ENCODE assay signal across 18 cellular contexts in genomic region chr14:65928995-65929394, GRCh38.
DNase-seq lines count a peak whose midpoint lies in the region; TF ChIP-seq lines count a peak whose summit lies in the region.
"Had no signal": no experiment of that assay in that cellular context is flagged by ENCODE, and none has a peak within 500 bp of the region (broad histone marks: within the 10 kb centered on the region; RNA-seq: fewer than 3 reads in every experiment).

No MANE protein-coding gene starts in this region.

- CTCF ChIA-PET in activated CD4-positive, alpha-beta T cell treated with anti-CD3 and anti-CD28 coated beads, Interleukin-2, amount 10 ng/mL, durations not matched to agents 7 days and 5 days (lab: Charles Lee) = no interaction called here
- CTCF ChIA-PET in Caco-2 (lab: Charles Lee) = no interaction called here

- no peaks in the 10 kb centered on the region for H3K36me3 ChIP-seq in Caco-2 (ENCODE audit: control insufficient read depth, insufficient read depth, low read length)
- H3K36me3 ChIP-seq: adrenal gland, brain microvascular endothelial cell, Peyer's patch had no signal

- peaks cover 34% of the 10 kb centered on the region for H3K9me3 Mint-ChIP-seq in activated CD4-positive, alpha-beta T cell treated with anti-CD3 and anti-CD28 coated beads, Interleukin-2, amount 10 ng/mL, durations not matched to agents 7 days and 5 days
- H3K9me3 Mint-ChIP-seq in Caco-2 (ENCODE audit: unreplicated experiment) (no peaks in the 10 kb centered on the region), nephron progenitor cell (peaks cover 4% of the 10 kb centered on the region)
- H3K9me3 Mint-ChIP-seq in activated naive CD8-positive, alpha-beta T cell treated with anti-CD3 and anti-CD28 coated beads for 36 hours = no peaks in the 10 kb centered on the region

- intact Hi-C loops in Caco-2 (cut with micrococcal nuclease; ENCODE audit: unreplicated experiment) = no loop called here

- BruUV-seq in Caco-2 (replicated peaks; lab: Mats Ljungman, UMichigan) = no TSS peak

- H3K27me3 Mint-ChIP-seq in activated CD4-positive, alpha-beta T cell treated with anti-CD3 and anti-CD28 coated beads, Interleukin-2, amount 10 ng/mL, durations not matched to agents 7 days and 5 days = no peaks in the 10 kb centered on the region
- H3K27me3 Mint-ChIP-seq in Caco-2 (ENCODE audit: insufficient read depth, unreplicated experiment) = peaks cover 11% of the 10 kb centered on the region
- H3K27me3 Mint-ChIP-seq in activated naive CD8-positive, alpha-beta T cell treated with anti-CD3 and anti-CD28 coated beads for 36 hours = no peaks in the 10 kb centered on the region
- H3K27me3 Mint-ChIP-seq in nephron progenitor cell (ENCODE audit: low read depth, poor library complexity) = peaks cover 24% of the 10 kb centered on the region

- no peak overlapping the region for H3K4me3 Mint-ChIP-seq in activated CD4-positive, alpha-beta T cell treated with anti-CD3 and anti-CD28 coated beads, Interleukin-2, amount 10 ng/mL, durations not matched to agents 7 days and 5 days
- no peak overlapping the region for H3K4me3 Mint-ChIP-seq in Caco-2 (ENCODE audit: unreplicated experiment)
- H3K4me3 Mint-ChIP-seq in activated naive CD8-positive, alpha-beta T cell treated with anti-CD3 and anti-CD28 coated beads for 36 hours = no peak overlapping the region
- H3K4me3 Mint-ChIP-seq in nephron progenitor cell = no peak overlapping the region

- H3K9me3 ChIP-seq in Caco-2 = no peaks in the 10 kb centered on the region
- H3K9me3 ChIP-seq: adrenal gland, Peyer's patch had no signal

- H3K27me3 ChIP-seq in Caco-2 (replicated peaks; ENCODE audit: control insufficient read depth, insufficient read depth, low read length) = no peaks in the 10 kb centered on the region
- H3K27me3 ChIP-seq: adrenal gland, brain microvascular endothelial cell, Peyer's patch had no signal

- no peak overlapping the region for H3K4me3 ChIP-seq in Caco-2 (ENCODE audit: low read depth, low read length)
- H3K4me3 ChIP-seq: adrenal gland, Peyer's patch had no signal

- H3K4me1 Mint-ChIP-seq in activated CD4-positive, alpha-beta T cell treated with anti-CD3 and anti-CD28 coated beads, Interleukin-2, amount 10 ng/mL, durations not matched to agents 7 days and 5 days = peaks cover 75% of the 10 kb centered on the region
- H3K4me1 Mint-ChIP-seq in Caco-2 (ENCODE audit: low read depth, unreplicated experiment) (no peaks in the 10 kb centered on the region), nephron progenitor cell (peaks cover 62% of the 10 kb centered on the region)
- peaks cover 41% of the 10 kb centered on the region for H3K4me1 Mint-ChIP-seq in activated naive CD8-positive, alpha-beta T cell treated with anti-CD3 and anti-CD28 coated beads for 36 hours

- H3K36me3 Mint-ChIP-seq in activated CD4-positive, alpha-beta T cell treated with anti-CD3 and anti-CD28 coated beads, Interleukin-2, amount 10 ng/mL, durations not matched to agents 7 days and 5 days (ENCODE audit: low read depth) = peaks cover 54% of the 10 kb centered on the region
- no peaks in the 10 kb centered on the region for H3K36me3 Mint-ChIP-seq in Caco-2 (ENCODE audit: insufficient read depth, unreplicated experiment)
- H3K36me3 Mint-ChIP-seq in activated naive CD8-positive, alpha-beta T cell treated with anti-CD3 and anti-CD28 coated beads for 36 hours = peaks cover 5% of the 10 kb centered on the region
- no peaks in the 10 kb centered on the region for H3K36me3 Mint-ChIP-seq in nephron progenitor cell (ENCODE audit: low read depth)

- POLR2A ChIA-PET in activated CD4-positive, alpha-beta T cell treated with anti-CD3 and anti-CD28 coated beads, Interleukin-2, amount 10 ng/mL, durations not matched to agents 7 days and 5 days (lab: Charles Lee) = no interaction called here
- POLR2A ChIA-PET in Caco-2 (lab: Charles Lee) = no interaction called here

- no peak overlapping the region for H3K27ac ChIP-seq in caudate nucleus (ENCODE audit: low read depth, low read length)
- H3K27ac ChIP-seq: adrenal gland, brain microvascular endothelial cell, Peyer's patch had no signal

- DNase-seq in activated CD4-positive, alpha-beta T cell treated with anti-CD3 and anti-CD28 coated beads, Interleukin-2, amount 10 ng/mL, durations not matched to agents 7 days and 5 days = no peak
- DNase-seq in activated CD4-positive, alpha-beta T cell treated with anti-CD3 and anti-CD28 coated beads for 4 hours = no peak
- DNase-seq in Caco-2 (no peak), nephron progenitor cell (no peak), caudate nucleus (lab: John Stamatoyannopoulos, UW) (no peak), NCI-H748 treated with DMSO at 0.1 percent for 48 hours (lab: John Stamatoyannopoulos, UW) (no peak), Kasumi-1 (lab: John Stamatoyannopoulos, UW) (no peak)
- DNase-seq in activated naive CD8-positive, alpha-beta T cell treated with anti-CD3 and anti-CD28 coated beads for 36 hours = no peak
- DNase-seq: activated CD4-positive, alpha-beta T cell treated with anti-CD3 and anti-CD28 coated beads, Interleukin-2, amount 50 U/mL, for 48 hours; activated T-cell treated with anti-CD3 and anti-CD28 coated beads, Interleukin-2, amount 50 U/mL, for 48 hours; adrenal gland; brain microvascular endothelial cell; effector CD4-positive, alpha-beta T cell; H7; head of caudate nucleus; NCI-H2171 treated with DMSO at 0.1 percent for 48 hours; NCI-H524 treated with DMSO at 0.1 percent for 48 hours; Peyer's patch had no signal

- TF ChIP-seq CTCF in Caco-2 (IDR thresholded peaks at IDR 0.05; ENCODE audit: insufficient read depth in 1 of 2, low read depth in 1 of 2, low read length in 1 of 2, severe bottlenecking in 1 of 2, unreplicated experiment in 1 of 2) = no peak
- TF ChIP-seq CTCF in nephron progenitor cell (IDR thresholded peaks at IDR 0.05) = no peak

- H3K4me1 ChIP-seq in Caco-2 = no peaks in the 10 kb centered on the region
- H3K4me1 ChIP-seq: adrenal gland, Peyer's patch had no signal

- peak overlapping the region; percentile 92 for H3K27ac Mint-ChIP-seq in activated CD4-positive, alpha-beta T cell treated with anti-CD3 and anti-CD28 coated beads, Interleukin-2, amount 10 ng/mL, durations not matched to agents 7 days and 5 days
- H3K27ac Mint-ChIP-seq in Caco-2 (ENCODE audit: unreplicated experiment) = peak overlapping the region; percentile 46
- peak overlapping the region; percentile 88 for H3K27ac Mint-ChIP-seq in activated naive CD8-positive, alpha-beta T cell treated with anti-CD3 and anti-CD28 coated beads for 36 hours
- peak overlapping the region; percentile 1 for H3K27ac Mint-ChIP-seq in nephron progenitor cell

Comparison
In these comparisons a context has a peak if more than half of its experiments do, and no peak if none do; other contexts are left out.
1. H3K27ac Mint-ChIP-seq: peak in every context shown above with its lines; median percentile 92 in activated CD4-positive, alpha-beta T cell treated with anti-CD3 and anti-CD28 coated beads, Interleukin-2, amount 10 ng/mL, durations not matched to agents 7 days and 5 days; 88 in activated naive CD8-positive, alpha-beta T cell treated with anti-CD3 and anti-CD28 coated beads for 36 hours; 46 in Caco-2; 1 in nephron progenitor cell.